Comparison of ENCODE assay signal across 23 cellular contexts in the genomic region with DNA sequence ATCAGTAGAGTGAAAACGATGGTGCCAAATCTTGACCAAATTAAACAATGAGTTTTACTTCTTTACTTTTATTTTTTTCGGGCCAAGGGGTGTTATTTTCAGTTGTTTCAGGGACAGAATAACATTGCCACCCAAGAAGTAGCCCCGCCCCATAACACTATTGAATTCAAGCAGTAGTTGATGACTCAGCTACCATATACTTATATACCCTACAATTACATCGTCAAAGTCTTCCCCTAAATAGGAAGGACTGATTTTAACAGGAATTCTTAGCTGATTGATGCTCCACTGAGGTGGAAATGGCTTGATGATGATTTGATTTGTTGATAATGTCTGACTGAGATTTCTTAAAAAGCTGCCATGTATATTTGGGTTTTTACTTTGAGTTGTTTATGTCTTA. TPM values are rescaled to one million over a fixed set of nuclear protein-coding genes. Genes with fewer than 3 reads are reported as not detected.
"Had no signal": no experiment of that assay in that cellular context is flagged by ENCODE, and none has a peak within 500 bp of the region (broad histone marks: within the 10 kb centered on the region; RNA-seq: fewer than 3 reads in every experiment).

No MANE protein-coding gene starts in this region.

- H3K9me3 Mint-ChIP-seq: activated CD4-positive, alpha-beta memory T cell treated with anti-CD3 and anti-CD28 coated beads for 36 hours; activated naive CD4-positive, alpha-beta T cell treated with anti-CD3 and anti-CD28 coated beads for 36 hours; activated naive CD8-positive, alpha-beta T cell treated with anti-CD3 and anti-CD28 coated beads, Interleukin-2, amount 10 ng/mL, durations not matched to agents 7 days and 5 days; natural killer cell treated with Interleukin-12 subunit alpha and Interleukin-12 subunit beta and Interleukin-15 and Interleukin-18, amount 100 ng/mL, for 72 hours had no signal

- H3K4me3 Mint-ChIP-seq: activated CD4-positive, alpha-beta memory T cell treated with anti-CD3 and anti-CD28 coated beads for 36 hours; activated naive CD4-positive, alpha-beta T cell treated with anti-CD3 and anti-CD28 coated beads for 36 hours; activated naive CD8-positive, alpha-beta T cell treated with anti-CD3 and anti-CD28 coated beads, Interleukin-2, amount 10 ng/mL, durations not matched to agents 7 days and 5 days; natural killer cell treated with Interleukin-12 subunit alpha and Interleukin-12 subunit beta and Interleukin-15 and Interleukin-18, amount 100 ng/mL, for 72 hours had no signal

- ATAC-seq: natural killer cell treated with Interleukin-12 subunit alpha and Interleukin-12 subunit beta and Interleukin-15 and Interleukin-18, amount 100 ng/mL, for 72 hours; psoas muscle; upper lobe of right lung had no signal

- H3K27ac Mint-ChIP-seq: activated CD4-positive, alpha-beta memory T cell treated with anti-CD3 and anti-CD28 coated beads for 36 hours; activated naive CD4-positive, alpha-beta T cell treated with anti-CD3 and anti-CD28 coated beads for 36 hours; activated naive CD8-positive, alpha-beta T cell treated with anti-CD3 and anti-CD28 coated beads, Interleukin-2, amount 10 ng/mL, durations not matched to agents 7 days and 5 days; natural killer cell treated with Interleukin-12 subunit alpha and Interleukin-12 subunit beta and Interleukin-15 and Interleukin-18, amount 100 ng/mL, for 72 hours had no signal

- H3K36me3 Mint-ChIP-seq: activated CD4-positive, alpha-beta memory T cell treated with anti-CD3 and anti-CD28 coated beads for 36 hours; activated naive CD8-positive, alpha-beta T cell treated with anti-CD3 and anti-CD28 coated beads, Interleukin-2, amount 10 ng/mL, durations not matched to agents 7 days and 5 days; natural killer cell treated with Interleukin-12 subunit alpha and Interleukin-12 subunit beta and Interleukin-15 and Interleukin-18, amount 100 ng/mL, for 72 hours had no signal

- DNase-seq: activated CD4-positive, alpha-beta memory T cell treated with anti-CD3 and anti-CD28 coated beads for 36 hours; activated CD4-positive, alpha-beta T cell treated with anti-CD3 and anti-CD28 coated beads for 4 hours; activated CD4-positive, CD25-positive, alpha-beta regulatory T cell; activated effector memory CD4-positive, alpha-beta T cell treated with Interleukin-2 at 50 U/mL for 16 hours; activated naive CD4-positive, alpha-beta T cell treated with anti-CD3 and anti-CD28 coated beads for 36 hours; activated naive CD8-positive, alpha-beta T cell treated with anti-CD3 and anti-CD28 coated beads, Interleukin-2, amount 10 ng/mL, durations not matched to agents 7 days and 5 days; activated T-cell treated with anti-CD3 and anti-CD28 coated beads, Interleukin-2, amount 50 U/mL, for 48 hours; amniotic stem cell; cortex of kidney; foreskin fibroblast; kidney glomerular epithelial cell; left ventricle myocardium inferior; midbrain; ovary; psoas muscle; stimulated activated CD4-positive, alpha-beta T cell treated with anti-CD3 and anti-CD28 coated beads, Interleukin-4, amount 100 ng/mL, for 24 hours; stimulated activated naive CD4-positive, alpha-beta T cell treated with Interleukin-2 at 50 U/mL for 16 hours; T1000; upper lobe of right lung had no signal

- H3K4me1 Mint-ChIP-seq: activated naive CD8-positive, alpha-beta T cell treated with anti-CD3 and anti-CD28 coated beads, Interleukin-2, amount 10 ng/mL, durations not matched to agents 7 days and 5 days had no signal

RNA-seq across cellular contexts. Expression of a gene that starts 24.7 kb away (rescaled TPM):
- total RNA-seq: activated CD4-positive, alpha-beta memory T cell treated with anti-CD3 and anti-CD28 coated beads for 36 hours; activated naive CD4-positive, alpha-beta T cell treated with anti-CD3 and anti-CD28 coated beads for 36 hours; activated naive CD8-positive, alpha-beta T cell treated with anti-CD3 and anti-CD28 coated beads, Interleukin-2, amount 10 ng/mL, durations not matched to agents 7 days and 5 days; fibroblast of lung; left ventricle myocardium inferior; lung microvascular endothelial cell; natural killer cell treated with Interleukin-12 subunit alpha and Interleukin-12 subunit beta and Interleukin-15 and Interleukin-18, amount 100 ng/mL, for 72 hours; psoas muscle; T-helper 1 cell treated with Interleukin-12 subunit alpha and Interleukin-12 subunit beta and Interleukin-4 antibody, amounts not matched to agents 30 ng/mL and 1 ng/mL, for 36 hours had no signal
- polyA plus RNA-seq: psoas muscle had no signal
